Comparison of ENCODE assay signal across 23 cellular contexts in genomic region chr16:22692034-22692433, GRCh38.
"Had no signal": no experiment of that assay in that cellular context is flagged by ENCODE, and none has a peak within 500 bp of the region (broad histone marks: within the 10 kb centered on the region; RNA-seq: fewer than 3 reads in every experiment).

No MANE protein-coding gene starts in this region.

- H3K27me3 ChIP-seq: brain microvascular endothelial cell, ovary, thyroid gland, upper lobe of right lung had no signal

- DNase-seq: activated CD4-positive, alpha-beta memory T cell treated with anti-CD3 and anti-CD28 coated beads, Interleukin-2, amount 10 ng/mL, durations not matched to agents 7 days and 5 days; activated CD4-positive, alpha-beta T cell treated with anti-CD3 and anti-CD28 coated beads for 1 hour; activated CD4-positive, alpha-beta T cell treated with anti-CD3 and anti-CD28 coated beads, Interleukin-2, amount 10 ng/mL, durations not matched to agents 7 days and 5 days; activated naive CD4-positive, alpha-beta T cell; activated T-cell treated with anti-CD3 and anti-CD28 coated beads, Interleukin-2, amount 50 U/mL, for 72 hours; adrenal gland; aorta; brain microvascular endothelial cell; left ventricle myocardium inferior; mesendoderm; ovary; retina; stimulated activated CD4-positive, alpha-beta T cell treated with anti-CD3 and anti-CD28 coated beads, Interleukin-15, amount 100 ng/mL, for 24 hours; stimulated activated CD4-positive, alpha-beta T cell treated with anti-CD3 and anti-CD28 coated beads, Interleukin-2, amount 100 ng/mL, for 24 hours; stimulated activated naive B cell treated with anti-CD40 and anti-IgM and Interleukin-4, amounts not matched to agents 10 μg/mL and 1 μg/mL and 100 μg/mL, for 72 hours; stomach; T-helper 2 cell; thyroid gland; upper lobe of right lung had no signal

- H3K27ac Mint-ChIP-seq: activated CD4-positive, alpha-beta memory T cell treated with anti-CD3 and anti-CD28 coated beads, Interleukin-2, amount 10 ng/mL, durations not matched to agents 7 days and 5 days; activated CD4-positive, alpha-beta T cell treated with anti-CD3 and anti-CD28 coated beads, Interleukin-2, amount 10 ng/mL, durations not matched to agents 7 days and 5 days; activated naive CD8-positive, alpha-beta T cell; activated T-cell treated with anti-CD3 and anti-CD28 coated beads, Interleukin-2, amount 50 U/mL, for 72 hours; nephron; progenitor cell of endocrine pancreas; stimulated activated naive B cell treated with anti-CD40 and anti-IgM and Interleukin-4, amounts not matched to agents 10 μg/mL and 1 μg/mL and 100 μg/mL, for 72 hours had no signal

- H3K4me1 Mint-ChIP-seq: activated CD4-positive, alpha-beta memory T cell treated with anti-CD3 and anti-CD28 coated beads, Interleukin-2, amount 10 ng/mL, durations not matched to agents 7 days and 5 days; activated CD4-positive, alpha-beta T cell treated with anti-CD3 and anti-CD28 coated beads, Interleukin-2, amount 10 ng/mL, durations not matched to agents 7 days and 5 days; nephron; stimulated activated naive B cell treated with anti-CD40 and anti-IgM and Interleukin-4, amounts not matched to agents 10 μg/mL and 1 μg/mL and 100 μg/mL, for 72 hours had no signal

- H3K9me3 Mint-ChIP-seq: activated CD4-positive, alpha-beta memory T cell treated with anti-CD3 and anti-CD28 coated beads, Interleukin-2, amount 10 ng/mL, durations not matched to agents 7 days and 5 days; activated CD4-positive, alpha-beta T cell treated with anti-CD3 and anti-CD28 coated beads, Interleukin-2, amount 10 ng/mL, durations not matched to agents 7 days and 5 days; activated T-cell treated with anti-CD3 and anti-CD28 coated beads, Interleukin-2, amount 50 U/mL, for 72 hours; stimulated activated naive B cell treated with anti-CD40 and anti-IgM and Interleukin-4, amounts not matched to agents 10 μg/mL and 1 μg/mL and 100 μg/mL, for 72 hours had no signal

- H3K4me3 ChIP-seq: adrenal gland, left ventricle myocardium inferior, lung, ovary, stomach, thyroid gland, upper lobe of right lung had no signal

- H3K27me3 Mint-ChIP-seq: activated CD4-positive, alpha-beta memory T cell treated with anti-CD3 and anti-CD28 coated beads, Interleukin-2, amount 10 ng/mL, durations not matched to agents 7 days and 5 days; activated naive CD8-positive, alpha-beta T cell; progenitor cell of endocrine pancreas; stimulated activated naive B cell treated with anti-CD40 and anti-IgM and Interleukin-4, amounts not matched to agents 10 μg/mL and 1 μg/mL and 100 μg/mL, for 72 hours had no signal

- H3K4me3 Mint-ChIP-seq: activated CD4-positive, alpha-beta memory T cell treated with anti-CD3 and anti-CD28 coated beads, Interleukin-2, amount 10 ng/mL, durations not matched to agents 7 days and 5 days; activated CD4-positive, alpha-beta T cell treated with anti-CD3 and anti-CD28 coated beads, Interleukin-2, amount 10 ng/mL, durations not matched to agents 7 days and 5 days; activated naive CD8-positive, alpha-beta T cell; activated T-cell treated with anti-CD3 and anti-CD28 coated beads, Interleukin-2, amount 50 U/mL, for 72 hours; nephron; stimulated activated naive B cell treated with anti-CD40 and anti-IgM and Interleukin-4, amounts not matched to agents 10 μg/mL and 1 μg/mL and 100 μg/mL, for 72 hours had no signal

- H3K36me3 ChIP-seq: adrenal gland, brain microvascular endothelial cell, left ventricle myocardium inferior, ovary, stomach, thyroid gland, upper lobe of right lung had no signal

- H3K9me3 ChIP-seq: adrenal gland, ovary, thyroid gland, upper lobe of right lung had no signal

- H3K27ac ChIP-seq: adrenal gland, brain microvascular endothelial cell, left ventricle myocardium inferior, ovary, stomach had no signal

- H3K36me3 Mint-ChIP-seq: stimulated activated naive B cell treated with anti-CD40 and anti-IgM and Interleukin-4, amounts not matched to agents 10 μg/mL and 1 μg/mL and 100 μg/mL, for 72 hours had no signal

- H3K4me1 ChIP-seq: adrenal gland, stomach had no signal

- ATAC-seq: activated T-cell treated with anti-CD3 and anti-CD28 coated beads, Interleukin-2, amount 50 U/mL, for 72 hours; stimulated activated naive B cell treated with anti-CD40 and anti-IgM and Interleukin-4, amounts not matched to agents 10 μg/mL and 1 μg/mL and 100 μg/mL, for 72 hours had no signal
